16 cellular contexts compared by ENCODE assay signal in the genomic region with DNA sequence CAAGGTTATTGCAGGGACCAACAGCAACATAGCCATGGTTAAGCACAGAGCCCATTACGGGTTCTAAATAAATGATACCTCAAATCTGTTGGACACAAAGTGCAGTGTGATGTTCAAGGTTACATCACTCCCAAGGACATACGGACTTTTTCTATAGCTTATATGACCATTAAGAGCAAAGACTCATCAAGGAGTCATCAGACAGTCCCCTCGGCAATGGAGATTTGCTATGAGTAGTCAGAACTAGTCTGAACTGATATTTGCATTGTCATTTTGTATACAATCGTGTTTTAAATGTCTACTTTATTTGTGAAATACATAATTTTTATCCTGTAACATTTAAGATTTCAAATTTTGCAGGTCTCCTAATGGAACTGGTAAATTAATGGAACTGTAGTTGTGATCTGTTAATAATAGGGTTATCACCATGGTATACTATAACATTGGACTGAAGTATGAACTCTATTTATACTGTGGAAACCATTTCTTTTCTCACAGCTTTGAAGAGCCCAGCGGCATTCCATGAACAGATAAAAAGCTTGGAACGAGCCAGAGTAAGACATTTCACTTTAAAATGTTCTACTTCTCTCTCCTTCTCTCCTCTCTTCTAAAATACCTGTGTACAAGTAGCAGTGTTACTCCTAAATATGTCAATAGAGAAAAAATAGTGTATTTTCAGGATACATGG.
A peak's percentile ranks its signal among the peaks of the same experiment; 100 is the strongest.
DNase-seq lines count a peak whose midpoint lies in the region; ATAC-seq and TF ChIP-seq lines count a peak whose summit lies in the region.
"Had no signal": no experiment of that assay in that cellular context is flagged by ENCODE, and none has a peak within 500 bp of the region (broad histone marks: within the 10 kb centered on the region; RNA-seq: fewer than 3 reads in every experiment).

No MANE protein-coding gene starts in this region.

- no peaks in the 10 kb centered on the region for H3K27me3 ChIP-seq in right cardiac atrium (ENCODE audit: control insufficient read depth, insufficient read depth)
- no peaks in the 10 kb centered on the region for H3K27me3 ChIP-seq in left ventricle myocardium inferior (ENCODE audit: low read depth)

- peaks cover 0 to 2% (median 0%) of the 10 kb centered on the region in 3 donors for H3K27me3 Mint-ChIP-seq in immature natural killer cell (ENCODE audit: low read depth in 3 of 3)
- no peaks in the 10 kb centered on the region for H3K27me3 Mint-ChIP-seq in activated CD8-positive, alpha-beta T cell treated with anti-CD3 and anti-CD28 coated beads, Interleukin-2, amount 10 ng/mL, durations not matched to agents 7 days and 5 days (ENCODE audit: low read depth)
- H3K27me3 Mint-ChIP-seq: CD4-positive, alpha-beta memory T cell had no signal

- DNase-seq in right cardiac atrium (no peak), left ventricle myocardium inferior (no peak), RKO (ENCODE audit: low spot score) (peak; percentile 35), epithelial cell of esophagus (ENCODE audit: low read depth) (peak; percentile 69), immature natural killer cell (no peak), SW 1271 (lab: John Stamatoyannopoulos, UW) (no peak)
- no peak for DNase-seq in activated CD8-positive, alpha-beta T cell treated with anti-CD3 and anti-CD28 coated beads, Interleukin-2, amount 10 ng/mL, durations not matched to agents 7 days and 5 days
- DNase-seq: C1 segment of cervical spinal cord; Calu3; CD4-positive, alpha-beta memory T cell; COR-L47; DMS53; DMS79 treated with DMSO at 0.1 percent for 48 hours; GOT3; HFFc6 had no signal

- CTCF ChIA-PET in activated CD8-positive, alpha-beta T cell treated with anti-CD3 and anti-CD28 coated beads, Interleukin-2, amount 10 ng/mL, durations not matched to agents 7 days and 5 days (lab: Charles Lee): no interaction called here

- peaks cover 9 to 25% (median 15%) of the 10 kb centered on the region in 3 donors for H3K36me3 Mint-ChIP-seq in immature natural killer cell
- peaks cover 2% of the 10 kb centered on the region for H3K36me3 Mint-ChIP-seq in activated CD8-positive, alpha-beta T cell treated with anti-CD3 and anti-CD28 coated beads, Interleukin-2, amount 10 ng/mL, durations not matched to agents 7 days and 5 days (ENCODE audit: low read depth)

- 75% methylated on average over 6 of the region's 6 CpGs for WGBS in right cardiac atrium

- H3K27ac ChIP-seq in right cardiac atrium (ENCODE audit: low read length) (no peak overlapping the region), left ventricle myocardium inferior (replicated peaks) (no peak overlapping the region)

- H3K9me3 ChIP-seq in right cardiac atrium (ENCODE audit: control insufficient read depth, low read length): no peaks in the 10 kb centered on the region
- no peaks in the 10 kb centered on the region for H3K9me3 ChIP-seq in left ventricle myocardium inferior (replicated peaks)
- H3K9me3 ChIP-seq: HAP-1 had no signal

- TF ChIP-seq CTCF in left ventricle myocardium inferior (IDR thresholded peaks at IDR 0.05; ENCODE audit: borderline replicate concordance): no peak
- TF ChIP-seq CTCF in epithelial cell of esophagus (IDR thresholded peaks at IDR 0.05; ENCODE audit: insufficient read depth, low read depth, low read length, missing control alignments): no peak

- no peaks in the 10 kb centered on the region for H3K4me1 Mint-ChIP-seq in immature natural killer cell
- H3K4me1 Mint-ChIP-seq in activated CD8-positive, alpha-beta T cell treated with anti-CD3 and anti-CD28 coated beads, Interleukin-2, amount 10 ng/mL, durations not matched to agents 7 days and 5 days (ENCODE audit: low read depth): no peaks in the 10 kb centered on the region
- H3K4me1 Mint-ChIP-seq: CD4-positive, alpha-beta memory T cell had no signal

- ATAC-seq in right cardiac atrium: peak; percentile 45 to 68
- no peak for ATAC-seq in activated CD8-positive, alpha-beta T cell treated with anti-CD3 and anti-CD28 coated beads, Interleukin-2, amount 10 ng/mL, durations not matched to agents 7 days and 5 days

- H3K9me3 Mint-ChIP-seq in immature natural killer cell: no peaks in the 10 kb centered on the region
- no peaks in the 10 kb centered on the region for H3K9me3 Mint-ChIP-seq in activated CD8-positive, alpha-beta T cell treated with anti-CD3 and anti-CD28 coated beads, Interleukin-2, amount 10 ng/mL, durations not matched to agents 7 days and 5 days (ENCODE audit: insufficient read depth)
- H3K9me3 Mint-ChIP-seq: CD4-positive, alpha-beta memory T cell; HFFc6 had no signal

- POLR2A ChIA-PET in activated CD8-positive, alpha-beta T cell treated with anti-CD3 and anti-CD28 coated beads, Interleukin-2, amount 10 ng/mL, durations not matched to agents 7 days and 5 days (lab: Charles Lee): no interaction called here

- peaks cover 2% of the 10 kb centered on the region for H3K4me1 ChIP-seq in right cardiac atrium (ENCODE audit: control insufficient read depth, insufficient read depth, low read length)
- peaks cover 16% of the 10 kb centered on the region for H3K4me1 ChIP-seq in left ventricle myocardium inferior
- H3K4me1 ChIP-seq: HAP-1 had no signal

- intact Hi-C loops in right cardiac atrium (cut with DNase I): no loop called here
- intact Hi-C loops in left ventricle myocardium inferior (cut with micrococcal nuclease): no loop called here

- H3K4me3 Mint-ChIP-seq in immature natural killer cell: no peak overlapping the region
- no peak overlapping the region for H3K4me3 Mint-ChIP-seq in activated CD8-positive, alpha-beta T cell treated with anti-CD3 and anti-CD28 coated beads, Interleukin-2, amount 10 ng/mL, durations not matched to agents 7 days and 5 days
- H3K4me3 Mint-ChIP-seq: CD4-positive, alpha-beta memory T cell; HFFc6 had no signal

- H3K36me3 ChIP-seq in left ventricle myocardium inferior: peaks cover 29% of the 10 kb centered on the region
- H3K36me3 ChIP-seq: HAP-1 had no signal

- H3K4me3 ChIP-seq in right cardiac atrium (ENCODE audit: low read length): no peak overlapping the region
- H3K4me3 ChIP-seq in left ventricle myocardium inferior: no peak overlapping the region
- no peak overlapping the region for H3K4me3 ChIP-seq in epithelial cell of esophagus (ENCODE audit: low read length)
- H3K4me3 ChIP-seq: HAP-1 had no signal

- H3K27ac Mint-ChIP-seq in immature natural killer cell: no peak overlapping the region
- no peak overlapping the region for H3K27ac Mint-ChIP-seq in activated CD8-positive, alpha-beta T cell treated with anti-CD3 and anti-CD28 coated beads, Interleukin-2, amount 10 ng/mL, durations not matched to agents 7 days and 5 days
- H3K27ac Mint-ChIP-seq: CD4-positive, alpha-beta memory T cell; HFFc6 had no signal

Comparison
In these comparisons a context has a peak if more than half of its experiments do, and no peak if none do; other contexts are left out.
1. DNase-seq: peak in RKO (single experiment) and epithelial cell of esophagus (single experiment); none in right cardiac atrium (0 of 3), left ventricle myocardium inferior (single experiment), immature natural killer cell (0 of 3), SW 1271 (0 of 2) and activated CD8-positive, alpha-beta T cell treated with anti-CD3 and anti-CD28 coated beads, Interleukin-2, amount 10 ng/mL, durations not matched to agents 7 days and 5 days (single experiment).